Comparison of ENCODE assay signal across 29 cellular contexts in genomic region chr2:39663187-39663930, GRCh38. TPM values are rescaled to one million over a fixed set of nuclear protein-coding genes. Genes with fewer than 3 reads are reported as not detected.
DNase-seq lines count a peak whose midpoint lies in the region; ATAC-seq, FAIRE-seq and TF ChIP-seq lines count a peak whose summit lies in the region.
"Had no signal": no experiment of that assay in that cellular context is flagged by ENCODE, and none has a peak within 500 bp of the region (broad histone marks: within the 10 kb centered on the region; RNA-seq: fewer than 3 reads in every experiment).

No MANE protein-coding gene starts in this region.

- H3K27me3 Mint-ChIP-seq in nephron (ENCODE audit: low read depth): peaks cover 40% of the 10 kb centered on the region
- peaks cover 21 to 62% (median 41%) of the 10 kb centered on the region in 5 donors for H3K27me3 Mint-ChIP-seq in naive thymus-derived CD8-positive, alpha-beta T cell

- peak; percentile 67 for FAIRE-seq in G401.6 (lab: Jason Lieb, UNC)
- FAIRE-seq: endothelial cell of umbilical vein, GM12892, RCC 7860 had no signal

- no peaks in the 10 kb centered on the region for H3K36me3 Mint-ChIP-seq in nephron (ENCODE audit: low read depth)
- H3K36me3 Mint-ChIP-seq in naive thymus-derived CD8-positive, alpha-beta T cell: peaks cover 0 to 7% (median 0%) of the 10 kb centered on the region in 3 donors
- H3K36me3 Mint-ChIP-seq: CD4-positive, alpha-beta memory T cell had no signal

- H3K27ac ChIP-seq in 22Rv1: no peak overlapping the region
- H3K27ac ChIP-seq in caudate nucleus (ENCODE audit: low read depth, low read length): no peak overlapping the region
- H3K27ac ChIP-seq: gastroesophageal sphincter, hepatocyte, ovary, WERI-Rb-1 had no signal

- 0 out of 2 replicates have a peak, but pooled peaks have one; percentile 8 for TF ChIP-seq CTCF in 22Rv1 (IDR thresholded peaks at IDR 0.05)
- no peak for TF ChIP-seq CTCF in nephron (IDR thresholded peaks at IDR 0.05; ENCODE audit: unreplicated experiment in 3 of 3)

- H3K9me3 Mint-ChIP-seq in nephron: no peaks in the 10 kb centered on the region
- peaks cover 0 to 2% (median 0%) of the 10 kb centered on the region in 9 donors for H3K9me3 Mint-ChIP-seq in naive thymus-derived CD8-positive, alpha-beta T cell
- H3K9me3 Mint-ChIP-seq: activated naive CD4-positive, alpha-beta T cell treated with anti-CD3 and anti-CD28 coated beads for 36 hours; natural killer cell treated with Interleukin-12 subunit alpha and Interleukin-12 subunit beta and Interleukin-15 and Interleukin-18, amount 100 ng/mL, for 72 hours had no signal

- POLR2A ChIA-PET in naive thymus-derived CD8-positive, alpha-beta T cell (lab: Charles Lee): no interaction called here

- peaks cover 21% of the 10 kb centered on the region for H3K4me1 Mint-ChIP-seq in nephron
- H3K4me1 Mint-ChIP-seq in naive thymus-derived CD8-positive, alpha-beta T cell: peaks cover 7 to 19% (median 17%) of the 10 kb centered on the region in 4 donors

- no peak for ATAC-seq in naive thymus-derived CD8-positive, alpha-beta T cell
- ATAC-seq: activated CD8-positive, alpha-beta T cell treated with anti-CD3 and anti-CD28 coated beads, Interleukin-2, amount 10 ng/mL, durations not matched to agents 7 days and 5 days; gastroesophageal sphincter; left cardiac atrium; natural killer cell treated with Interleukin-12 subunit alpha and Interleukin-12 subunit beta and Interleukin-15 and Interleukin-18, amount 100 ng/mL, for 72 hours had no signal

- DNase-seq in NCI-H2171 treated with DMSO at 0.1 percent for 48 hours (lab: John Stamatoyannopoulos, UW): peak; percentile 58
- DNase-seq in NCI-H1092 treated with DMSO at 0.1 percent for 48 hours (lab: John Stamatoyannopoulos, UW): no peak
- no peak for DNase-seq in caudate nucleus (lab: John Stamatoyannopoulos, UW)
- no peak for DNase-seq in naive thymus-derived CD8-positive, alpha-beta T cell
- DNase-seq: activated CD4-positive, alpha-beta T cell treated with anti-CD3 and anti-CD28 coated beads for 4 hours; activated CD8-positive, alpha-beta T cell treated with anti-CD3 and anti-CD28 coated beads, Interleukin-2, amount 10 ng/mL, durations not matched to agents 7 days and 5 days; activated naive CD4-positive, alpha-beta T cell treated with anti-CD3 and anti-CD28 coated beads for 36 hours; CD4-positive, alpha-beta memory T cell; HCEC 1CT; Kasumi-1; left cardiac atrium; NCI-H1436 treated with DMSO at 0.1 percent for 48 hours; NCI-H2227 treated with DMSO at 0.1 percent for 48 hours; NCI-H82; ovary; stimulated activated naive CD4-positive, alpha-beta T cell treated with Interleukin-2 at 50 U/mL for 16 hours; SW 1271; T1000; WERI-Rb-1 had no signal

- H3K4me3 Mint-ChIP-seq in nephron: peak overlapping the region; percentile 36 to 61 (median 61)
- no peak overlapping the region for H3K4me3 Mint-ChIP-seq in naive thymus-derived CD8-positive, alpha-beta T cell
- H3K4me3 Mint-ChIP-seq: activated CD8-positive, alpha-beta T cell treated with anti-CD3 and anti-CD28 coated beads, Interleukin-2, amount 10 ng/mL, durations not matched to agents 7 days and 5 days; activated naive CD4-positive, alpha-beta T cell treated with anti-CD3 and anti-CD28 coated beads for 36 hours; CD4-positive, alpha-beta memory T cell; natural killer cell treated with Interleukin-12 subunit alpha and Interleukin-12 subunit beta and Interleukin-15 and Interleukin-18, amount 100 ng/mL, for 72 hours had no signal

- peak overlapping the region in 2 of 3 experiments; percentile 17 to 51 for H3K27ac Mint-ChIP-seq in nephron
- no peak overlapping the region for H3K27ac Mint-ChIP-seq in naive thymus-derived CD8-positive, alpha-beta T cell
- H3K27ac Mint-ChIP-seq: activated CD8-positive, alpha-beta T cell treated with anti-CD3 and anti-CD28 coated beads, Interleukin-2, amount 10 ng/mL, durations not matched to agents 7 days and 5 days; activated naive CD4-positive, alpha-beta T cell treated with anti-CD3 and anti-CD28 coated beads for 36 hours; CD4-positive, alpha-beta memory T cell; natural killer cell treated with Interleukin-12 subunit alpha and Interleukin-12 subunit beta and Interleukin-15 and Interleukin-18, amount 100 ng/mL, for 72 hours had no signal

RNA-seq across cellular contexts. Expression of gene TMEM178A, which starts 2.4 kb away (rescaled TPM):
- total RNA-seq in naive thymus-derived CD8-positive, alpha-beta T cell: under 1 TPM; 0.47 to 0.99 TPM
- polyA plus RNA-seq in naive thymus-derived CD8-positive, alpha-beta T cell: under 1 TPM in 1 of 3 donors, not detected in 2; 0.11 TPM
- total RNA-seq: activated CD8-positive, alpha-beta T cell treated with anti-CD3 and anti-CD28 coated beads, Interleukin-2, amount 10 ng/mL, durations not matched to agents 7 days and 5 days; CD4-positive, alpha-beta memory T cell; mononuclear cell; natural killer cell treated with Interleukin-12 subunit alpha and Interleukin-12 subunit beta and Interleukin-15 and Interleukin-18, amount 100 ng/mL, for 72 hours had no signal
- polyA plus RNA-seq: CD4-positive, alpha-beta memory T cell had no signal

Comparison
In these comparisons a context has a peak if more than half of its experiments do, and no peak if none do; other contexts are left out.
1. H3K27ac Mint-ChIP-seq: peak in nephron (2 of 3); none in naive thymus-derived CD8-positive, alpha-beta T cell (0 of 10).
2. H3K4me3 Mint-ChIP-seq: peak in nephron (3 of 3); none in naive thymus-derived CD8-positive, alpha-beta T cell (0 of 10).